In genomic region chr11:59578369-59578768, GRCh38 we compare ENCODE assay signal across 19 cellular contexts. TPM values are rescaled to one million over a fixed set of nuclear protein-coding genes. Genes with fewer than 3 reads are reported as not detected.
DNase-seq lines count a peak whose midpoint lies in the region; ATAC-seq, FAIRE-seq and TF ChIP-seq lines count a peak whose summit lies in the region.
"Had no signal": no experiment of that assay in that cellular context is flagged by ENCODE, and none has a peak within 500 bp of the region (broad histone marks: within the 10 kb centered on the region; RNA-seq: fewer than 3 reads in every experiment).

No MANE protein-coding gene starts in this region.

- CTCF ChIA-PET in activated CD8-positive, alpha-beta memory T cell treated with anti-CD3 and anti-CD28 coated beads, Interleukin-2, amount 10 ng/mL, durations not matched to agents 7 days and 5 days (lab: Charles Lee), result interaction anchor here (0.6 to 1.0 kb wide), 2 partner anchors 29 to 41 kb away, joined by 3 to 4 read pairs; no protein-coding TSS in a partner anchor
- CTCF ChIA-PET in CD4-positive, alpha-beta T cell (lab: Charles Lee), result no interaction called here
- CTCF ChIA-PET in K562 (lab: Yijun Ruan, JAX; ENCODE audit: low intra/inter-chr PET ratio), result no interaction called here

- H3K27me3 Mint-ChIP-seq in activated CD8-positive, alpha-beta memory T cell treated with anti-CD3 and anti-CD28 coated beads, Interleukin-2, amount 10 ng/mL, durations not matched to agents 7 days and 5 days, result no peaks in the 10 kb centered on the region
- H3K27me3 Mint-ChIP-seq in CD4-positive, alpha-beta T cell, result no peaks in the 10 kb centered on the region
- H3K27me3 Mint-ChIP-seq in stimulated activated naive B cell treated with anti-CD40 and anti-IgM and Interleukin-4, amounts not matched to agents 10 μg/mL and 1 μg/mL and 100 μg/mL, for 72 hours, result no peaks in the 10 kb centered on the region

- TF ChIP-seq EP300 in K562 (IDR thresholded peaks at IDR 0.05; ENCODE audit: low read length), result no peak

- H3K9ac ChIP-seq in K562 (ENCODE audit: insufficient read depth in 1 of 2, low read depth in 2 of 2, low read length in 2 of 2), result no peak overlapping the region
- H3K9ac ChIP-seq: BLaER1 had no signal

- no peaks in the 10 kb centered on the region for H3K9me3 Mint-ChIP-seq in activated CD8-positive, alpha-beta memory T cell treated with anti-CD3 and anti-CD28 coated beads, Interleukin-2, amount 10 ng/mL, durations not matched to agents 7 days and 5 days (ENCODE audit: low read depth)
- no peaks in the 10 kb centered on the region for H3K9me3 Mint-ChIP-seq in CD4-positive, alpha-beta T cell
- no peaks in the 10 kb centered on the region for H3K9me3 Mint-ChIP-seq in stimulated activated naive B cell treated with anti-CD40 and anti-IgM and Interleukin-4, amounts not matched to agents 10 μg/mL and 1 μg/mL and 100 μg/mL, for 72 hours
- H3K9me3 Mint-ChIP-seq: CD8-positive, alpha-beta T cell; GM23338; HFFc6 had no signal

- no peak for ATAC-seq in activated CD8-positive, alpha-beta memory T cell treated with anti-CD3 and anti-CD28 coated beads, Interleukin-2, amount 10 ng/mL, durations not matched to agents 7 days and 5 days
- no peak for ATAC-seq in CD4-positive, alpha-beta T cell (ENCODE audit: poor library complexity)
- no peak for ATAC-seq in K562
- ATAC-seq in stimulated activated naive B cell treated with anti-CD40 and anti-IgM and Interleukin-4, amounts not matched to agents 10 μg/mL and 1 μg/mL and 100 μg/mL, for 72 hours (replicated peaks), result no peak
- no peak for ATAC-seq in Right ventricle myocardium superior (ENCODE audit: poor library complexity)
- ATAC-seq: CD8-positive, alpha-beta T cell; GM23338 had no signal

- no peak overlapping the region for H3K27ac ChIP-seq in CD4-positive, alpha-beta T cell (ENCODE audit: low read depth, low read length)
- H3K27ac ChIP-seq in K562 (ENCODE audit: extremely low read depth, low read depth, low read length), result no peak overlapping the region
- H3K27ac ChIP-seq: BLaER1 had no signal

- H3K4me1 ChIP-seq in K562 (replicated peaks in 1 of 2; ENCODE audit: control insufficient read depth in 2 of 2, insufficient read depth in 2 of 2, low read length in 2 of 2), result no peaks in the 10 kb centered on the region
- H3K4me1 ChIP-seq: BLaER1 had no signal

- no peaks in the 10 kb centered on the region for H3K9me3 ChIP-seq in CD4-positive, alpha-beta T cell (ENCODE audit: control insufficient read depth, low read length)
- H3K9me3 ChIP-seq in K562 (replicated peaks; ENCODE audit: control insufficient read depth, insufficient read depth, low read depth, low read length), result no peaks in the 10 kb centered on the region; the same call in 1 of the 2 replicates
- H3K9me3 ChIP-seq: BLaER1 had no signal

- no peak for TF ChIP-seq CTCF in CD4-positive, alpha-beta T cell (IDR thresholded peaks at IDR 0.05)
- no peak for TF ChIP-seq CTCF in K562 (IDR thresholded peaks at IDR 0.05 in 2 of 3, conservative IDR thresholded peaks at IDR 0.05 in 1 of 3; ENCODE audit: insufficient read depth in 2 of 3, low read depth in 1 of 3, low read length in 3 of 3)

- no peak for TF ChIP-seq POLR2A in K562 (conservative IDR thresholded peaks at IDR 0.05)

- in situ Hi-C loops in K562 (cut with MboI), result no loop called here

- intact Hi-C loops in CD4-positive, alpha-beta T cell (cut with DNase I, micrococcal nuclease), result no loop called here
- intact Hi-C loops in K562 (cut with micrococcal nuclease), result no loop called here
- intact Hi-C loops in Right ventricle myocardium superior (cut with DNase I), result no loop called here

- no peaks in the 10 kb centered on the region for H3K9me1 ChIP-seq in K562 (ENCODE audit: control insufficient read depth, insufficient read depth, low read length)

- FAIRE-seq in K562 (lab: Jason Lieb, UNC), result no peak
- FAIRE-seq: H54, HTR-8/SVneo had no signal

- no peaks in the 10 kb centered on the region for H3K79me2 ChIP-seq in K562 (ENCODE audit: control insufficient read depth, insufficient read depth, low read length)

- H3K36me3 ChIP-seq in K562 (ENCODE audit: control insufficient read depth, insufficient read depth, low read length), result peaks cover 84% of the 10 kb centered on the region

- no peaks in the 10 kb centered on the region for H3K4me1 Mint-ChIP-seq in activated CD8-positive, alpha-beta memory T cell treated with anti-CD3 and anti-CD28 coated beads, Interleukin-2, amount 10 ng/mL, durations not matched to agents 7 days and 5 days
- H3K4me1 Mint-ChIP-seq in CD4-positive, alpha-beta T cell (ENCODE audit: low read depth), result no peaks in the 10 kb centered on the region
- H3K4me1 Mint-ChIP-seq in stimulated activated naive B cell treated with anti-CD40 and anti-IgM and Interleukin-4, amounts not matched to agents 10 μg/mL and 1 μg/mL and 100 μg/mL, for 72 hours, result peaks cover 2 to 11% of the 10 kb centered on the region in 2 donors
- H3K4me1 Mint-ChIP-seq: GM23338 had no signal

- no peak overlapping the region for H3K4me2 ChIP-seq in K562 (ENCODE audit: insufficient read depth, low read length)
- H3K4me2 ChIP-seq: BLaER1, GM23338 had no signal

- WGBS in K562 (ENCODE audit: insufficient coverage, low coverage, missing lambda C conversion rate), result 93% methylated on average over 1 of the region's 1 CpG

- DNase-seq in activated CD8-positive, alpha-beta memory T cell treated with anti-CD3 and anti-CD28 coated beads, Interleukin-2, amount 10 ng/mL, durations not matched to agents 7 days and 5 days, result peak; percentile 7
- no peak for DNase-seq in activated CD8-positive, alpha-beta memory T cell treated with anti-CD3 and anti-CD28 coated beads, Interleukin-2, amount 50 U/mL, for 48 hours
- DNase-seq in CD4-positive, alpha-beta T cell, result no peak
- DNase-seq in K562 (ENCODE audit: extremely low read depth in 1 of 4, low spot score in 3 of 4) (no peak), Right ventricle myocardium superior (no peak), NCI-H1436 treated with DMSO at 0.1 percent for 48 hours (lab: John Stamatoyannopoulos, UW) (no peak)
- DNase-seq in stimulated activated naive B cell treated with anti-CD40 and anti-IgM and Interleukin-4, amounts not matched to agents 10 μg/mL and 1 μg/mL and 100 μg/mL, for 72 hours, result no peak
- DNase-seq: 8988T; Calu3; CD8-positive, alpha-beta T cell; DMS79 treated with DMSO at 0.1 percent for 48 hours; GF-D8; HCEC 1CT; HFFc6 had no signal

- peaks cover 61% of the 10 kb centered on the region for H3K36me3 Mint-ChIP-seq in activated CD8-positive, alpha-beta memory T cell treated with anti-CD3 and anti-CD28 coated beads, Interleukin-2, amount 10 ng/mL, durations not matched to agents 7 days and 5 days
- peaks cover 89% of the 10 kb centered on the region for H3K36me3 Mint-ChIP-seq in CD4-positive, alpha-beta T cell (ENCODE audit: low read depth)
- H3K36me3 Mint-ChIP-seq in stimulated activated naive B cell treated with anti-CD40 and anti-IgM and Interleukin-4, amounts not matched to agents 10 μg/mL and 1 μg/mL and 100 μg/mL, for 72 hours, result peaks cover 51 to 65% of the 10 kb centered on the region in 2 donors

- H3K4me3 ChIP-seq in K562, result no peak overlapping the region
- H3K4me3 ChIP-seq: BLaER1, GM23338 had no signal

- H3K27ac Mint-ChIP-seq in activated CD8-positive, alpha-beta memory T cell treated with anti-CD3 and anti-CD28 coated beads, Interleukin-2, amount 10 ng/mL, durations not matched to agents 7 days and 5 days, result no peak overlapping the region
- H3K27ac Mint-ChIP-seq in CD4-positive, alpha-beta T cell, result peak overlapping the region; percentile 53
- peak overlapping the region; percentile 37 for H3K27ac Mint-ChIP-seq in stimulated activated naive B cell treated with anti-CD40 and anti-IgM and Interleukin-4, amounts not matched to agents 10 μg/mL and 1 μg/mL and 100 μg/mL, for 72 hours
- H3K27ac Mint-ChIP-seq: CD8-positive, alpha-beta T cell; GM23338; HFFc6 had no signal

- no peaks in the 10 kb centered on the region for H3K27me3 ChIP-seq in CD4-positive, alpha-beta T cell (ENCODE audit: control insufficient read depth, insufficient read depth, low read length)
- H3K27me3 ChIP-seq in K562 (ENCODE audit: control insufficient read depth in 2 of 2, insufficient read depth in 2 of 2, low read length in 2 of 2), result no peaks in the 10 kb centered on the region
- H3K27me3 ChIP-seq: BLaER1 had no signal

- H4K20me1 ChIP-seq in K562 (replicated peaks; ENCODE audit: control insufficient read depth, insufficient read depth, low read length), result no peaks in the 10 kb centered on the region
- H4K20me1 ChIP-seq: BLaER1 had no signal

- POLR2A ChIA-PET in CD4-positive, alpha-beta T cell (lab: Charles Lee), result no interaction called here
- POLR2A ChIA-PET in K562 (lab: Yijun Ruan, JAX), result interaction anchor here (0.6 kb wide), 1 partner anchor 20 kb away, joined by 3 read pairs; no protein-coding TSS in a partner anchor

- no peak overlapping the region for H3K4me3 Mint-ChIP-seq in activated CD8-positive, alpha-beta memory T cell treated with anti-CD3 and anti-CD28 coated beads, Interleukin-2, amount 10 ng/mL, durations not matched to agents 7 days and 5 days
- no peak overlapping the region for H3K4me3 Mint-ChIP-seq in CD4-positive, alpha-beta T cell
- no peak overlapping the region for H3K4me3 Mint-ChIP-seq in stimulated activated naive B cell treated with anti-CD40 and anti-IgM and Interleukin-4, amounts not matched to agents 10 μg/mL and 1 μg/mL and 100 μg/mL, for 72 hours
- H3K4me3 Mint-ChIP-seq: CD14-positive monocyte; CD8-positive, alpha-beta T cell; GM23338; HFFc6 had no signal

- BruUV-seq in K562 (replicated peaks; lab: Mats Ljungman, UMichigan), result no TSS peak

- TF ChIP-seq RAD21 in K562 (CRISPR knock-in tag; conservative IDR thresholded peaks at IDR 0.05 in 1 of 2, IDR thresholded peaks at IDR 0.05 in 1 of 2), result no peak

- no peak overlapping the region for H2AFZ ChIP-seq in K562 (ENCODE audit: low read depth, low read length)
- H2AFZ ChIP-seq: GM23338 had no signal

RNA-seq across cellular contexts. Expression of gene OSBP, which starts 37.2 kb away (rescaled TPM):
- 10 to 100 TPM; 36.6 to 38.0 TPM for total RNA-seq in activated CD8-positive, alpha-beta memory T cell treated with anti-CD3 and anti-CD28 coated beads, Interleukin-2, amount 10 ng/mL, durations not matched to agents 7 days and 5 days
- 10 to 100 TPM; 54.9 to 58.2 TPM for total RNA-seq in CD4-positive, alpha-beta T cell
- 83.9 and 124 TPM in 2 replicates for total RNA-seq in K562 (2011; cell fraction: chromatin; rRNA removed; ENCODE audit: low replicate concordance)
- total RNA-seq in K562 (2011; cell fraction: nucleolus; rRNA removed), result 40.2 and 44.9 TPM in 2 replicates
- 62.0 and 71.9 TPM in 2 replicates for total RNA-seq in K562 (2011; cell fraction: nucleoplasm; rRNA removed)
- total RNA-seq in K562 (2014; rRNA removed) (22.2 and 28.7 TPM in 2 replicates), K562 (2014; rRNA removed; fragmentation: Illumina TruSeq; extraction: Trizol) (33.3 and 36.1 TPM in 2 replicates), K562 (2015; rRNA removed; fragmentation: Illumina TruSeq; extraction: Trizol) (28.7 and 28.9 TPM in 2 replicates), K562 (2021) (37.7 and 44.3 TPM in 2 replicates), Right ventricle myocardium superior (33.1 TPM)
- polyA plus RNA-seq in K562 (2011; rRNA removed) (33.9 and 37.2 TPM in 2 replicates), K562 (2014; fragmentation: Illumina TruSeq; extraction: Trizol) (46.9 and 49.0 TPM in 2 replicates), K562 (2014; fragmentation: Nextera tagmentation; extraction: Ambion mirVana) (10 to 100 TPM; 11.7 to 11.9 TPM), K562 (2014; rRNA removed) (24.5 and 27.8 TPM in 2 replicates)
- polyA plus RNA-seq in K562 (2011; cell fraction: cytosol; rRNA removed), result 11.6 and 27.0 TPM in 2 replicates
- 34.6 and 56.6 TPM in 2 replicates for polyA plus RNA-seq in K562 (2011; cell fraction: nucleus; rRNA removed)
- polyA plus RNA-seq in K562 (2012), result 28.0 and 32.7 TPM in 2 replicates
- polyA minus RNA-seq in K562 (2011; rRNA and poly(A)+ RNA removed), result 54.3 and 63.2 TPM in 2 replicates
- polyA minus RNA-seq in K562 (2011; cell fraction: cytosol; rRNA and poly(A)+ RNA removed), result 32.7 and 32.9 TPM in 2 replicates
- 16.8 and 30.8 TPM in 2 replicates for polyA minus RNA-seq in K562 (2011; cell fraction: nucleus; rRNA and poly(A)+ RNA removed)
